Comparison of ENCODE assay signal across 12 cellular contexts in the genomic region with DNA sequence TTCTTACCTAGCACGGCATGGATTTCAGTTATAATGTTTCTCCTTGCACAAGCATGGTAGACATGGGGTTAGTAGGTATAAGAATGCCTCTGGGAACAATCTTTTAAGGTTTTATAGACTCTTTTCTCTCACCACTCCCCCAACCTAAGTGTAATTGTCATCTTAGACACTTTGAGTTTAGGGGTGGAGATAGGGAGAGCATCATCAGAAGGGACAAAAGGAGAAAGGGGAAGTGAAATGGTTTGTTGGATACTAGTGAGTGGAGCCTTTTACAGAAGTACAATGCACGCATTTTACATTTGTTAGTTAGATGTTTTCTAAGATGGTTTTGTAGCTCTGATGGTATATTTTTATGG.
DNase-seq lines count a peak whose midpoint lies in the region; ATAC-seq lines count a peak whose summit lies in the region.
"Had no signal": no experiment of that assay in that cellular context is flagged by ENCODE, and none has a peak within 500 bp of the region (broad histone marks: within the 10 kb centered on the region; RNA-seq: fewer than 3 reads in every experiment).

No MANE protein-coding gene starts in this region.

- H2BK12ac ChIP-seq in neuronal stem cell (ENCODE audit: low read length): no peak overlapping the region

- no peaks in the 10 kb centered on the region for H3K9me3 ChIP-seq in aorta (ENCODE audit: control insufficient read depth, low read length)
- no peaks in the 10 kb centered on the region for H3K9me3 ChIP-seq in neuronal stem cell (replicated peaks in 1 of 2; ENCODE audit: control insufficient read depth in 2 of 2, insufficient read depth in 1 of 2, low read depth in 1 of 2, low read length in 2 of 2)
- H3K9me3 ChIP-seq: uterus had no signal

- no peak overlapping the region for H4K91ac ChIP-seq in neuronal stem cell (ENCODE audit: low read depth, low read length, poor library complexity)

- H3K14ac ChIP-seq in neuronal stem cell (ENCODE audit: low read length): no peak overlapping the region

- no peaks in the 10 kb centered on the region for H3K27me3 ChIP-seq in aorta (ENCODE audit: control insufficient read depth in 1 of 2, insufficient read depth in 2 of 2, low read length in 1 of 2)
- H3K27me3 ChIP-seq in neuronal stem cell (ENCODE audit: control insufficient read depth in 3 of 3, insufficient read depth in 3 of 3, low read depth in 1 of 3, low read length in 3 of 3): peaks cover 0 to 50% (median 2%) of the 10 kb centered on the region in 3 experiments
- H3K27me3 ChIP-seq: uterus had no signal

- H3K4me3 ChIP-seq in aorta (ENCODE audit: low read length in 2 of 2): no peak overlapping the region
- no peak overlapping the region for H3K4me3 ChIP-seq in neuronal stem cell (ENCODE audit: low read length in 2 of 2)
- H3K4me3 ChIP-seq: uterus had no signal

- no peak overlapping the region for H3K18ac ChIP-seq in neuronal stem cell (ENCODE audit: low read length)

- H2BK120ac ChIP-seq in neuronal stem cell (ENCODE audit: low read depth, low read length): no peak overlapping the region

- peak; percentile 17 for DNase-seq in SKM-1 (lab: John Stamatoyannopoulos, UW; ENCODE audit: unreplicated experiment)
- DNase-seq in aorta: no peak
- DNase-seq in GF-D8 (lab: John Stamatoyannopoulos, UW): no peak
- no peak for DNase-seq in ACHN
- DNase-seq in neuronal stem cell (ENCODE audit: low spot score): no peak
- DNase-seq: glutamatergic neuron, NCI-H1436 treated with DMSO at 0.1 percent for 48 hours, uterus had no signal

- in situ Hi-C loops in ACHN (cut with HindIII; ENCODE audit: low pct_ligation_motif_present, low pct_unique_long_range_greater_than_20kb, low sequenced_read_pairs): no loop called here

- H3K79me1 ChIP-seq in neuronal stem cell (ENCODE audit: low read depth, low read length): no peaks in the 10 kb centered on the region

- WGBS in aorta, 2 donors: 92 to 93% methylated on average over 2 of the region's 2 CpGs
- WGBS in neuronal stem cell (ENCODE audit: extremely low coverage in 2 of 2, insufficient read length in 2 of 2, insufficient replicate concordance in 1 of 2), 2 donors: no CpG with 5 or more reads among the region's 2 CpGs

- H3K4me1 ChIP-seq in aorta (ENCODE audit: control insufficient read depth in 1 of 2, insufficient read depth in 2 of 2, low read length in 2 of 2): no peaks in the 10 kb centered on the region
- H3K4me1 ChIP-seq in neuronal stem cell (ENCODE audit: control insufficient read depth in 2 of 2, insufficient read depth in 1 of 2, low read depth in 1 of 2, low read length in 2 of 2): peaks cover 0 to 2% of the 10 kb centered on the region in 2 donors
- H3K4me1 ChIP-seq: uterus had no signal

- no peak overlapping the region for H2BK5ac ChIP-seq in neuronal stem cell (ENCODE audit: low read length)

- no peak overlapping the region for H2AFZ ChIP-seq in neuronal stem cell (ENCODE audit: low read length)

- H3K4ac ChIP-seq in neuronal stem cell (ENCODE audit: low read length): no peak overlapping the region

- H4K8ac ChIP-seq in neuronal stem cell (ENCODE audit: low read depth, low read length): no peak overlapping the region

- no peak overlapping the region for H3K27ac ChIP-seq in aorta (ENCODE audit: low read depth in 1 of 2, low read length in 2 of 2)
- no peak overlapping the region for H3K27ac ChIP-seq in neuronal stem cell (replicated peaks; ENCODE audit: low read length)
- H3K27ac ChIP-seq: uterus had no signal

- no peak overlapping the region for H2AK5ac ChIP-seq in neuronal stem cell (ENCODE audit: low read depth, low read length)

- H2BK15ac ChIP-seq in neuronal stem cell (ENCODE audit: low read length): no peak overlapping the region

- no peak overlapping the region for H3K9ac ChIP-seq in neuronal stem cell (ENCODE audit: low read depth, low read length, poor library complexity)

- H3K36me3 ChIP-seq in aorta (ENCODE audit: control insufficient read depth in 1 of 2, insufficient read depth in 2 of 2, low read length in 1 of 2): no peaks in the 10 kb centered on the region
- no peaks in the 10 kb centered on the region for H3K36me3 ChIP-seq in neuronal stem cell (replicated peaks in 1 of 2; ENCODE audit: control insufficient read depth in 2 of 2, insufficient read depth in 2 of 2, low read length in 2 of 2)
- H3K36me3 ChIP-seq: uterus had no signal

- no peak overlapping the region for H3K23ac ChIP-seq in neuronal stem cell (ENCODE audit: low read depth, low read length, poor library complexity)

- H3K4me2 ChIP-seq in neuronal stem cell (ENCODE audit: insufficient read depth, low read length, poor library complexity, severe bottlenecking): no peak overlapping the region

- ATAC-seq in GM18519 (IDR thresholded peaks at IDR 0.05; ENCODE audit: low FRiP score, unreplicated experiment) (peak; percentile 82), GM21529 (IDR thresholded peaks at IDR 0.05; ENCODE audit: unreplicated experiment) (peak; percentile 86), HG03432 (IDR thresholded peaks at IDR 0.05; ENCODE audit: unreplicated experiment) (peak; percentile 85), aorta (ENCODE audit: low FRiP score) (no peak)
- ATAC-seq: left lobe of liver had no signal

- intact Hi-C loops in aorta (cut with DNase I): no loop called here
